ENCODE assay signal across 10 cellular contexts in the genomic region with DNA sequence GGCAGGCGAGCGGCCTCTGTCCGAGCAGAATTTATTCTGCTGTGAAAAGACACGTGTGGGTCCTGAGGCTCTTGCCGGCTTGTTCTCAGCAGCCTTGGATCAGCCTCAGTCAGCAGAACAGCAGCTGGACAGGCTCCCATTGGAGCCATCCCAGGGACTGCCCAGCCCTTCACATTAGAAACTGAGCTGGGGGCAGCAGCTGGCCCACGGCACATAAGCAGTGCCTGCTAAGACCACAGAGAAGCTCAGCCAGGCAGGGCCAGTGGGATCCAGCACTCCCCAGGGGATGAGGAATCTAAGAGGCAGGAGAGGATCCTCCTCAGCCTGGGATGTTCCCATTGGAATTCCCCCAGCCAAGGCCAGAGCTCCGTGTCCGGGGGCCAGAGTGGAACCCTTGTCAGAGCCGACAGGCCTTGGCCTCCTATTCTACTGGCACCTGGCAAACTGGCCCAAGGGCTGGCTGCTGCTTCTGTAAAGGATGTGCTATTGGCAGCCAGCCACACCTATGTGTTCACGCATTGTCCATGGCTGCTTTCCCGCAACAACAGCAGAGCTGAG. TPM values are rescaled to one million over a fixed set of nuclear protein-coding genes. Genes with fewer than 3 reads are reported as not detected.
DNase-seq lines count a peak whose midpoint lies in the region; ATAC-seq and TF ChIP-seq lines count a peak whose summit lies in the region.
"Had no signal": no experiment of that assay in that cellular context is flagged by ENCODE, and none has a peak within 500 bp of the region (broad histone marks: within the 10 kb centered on the region; RNA-seq: fewer than 3 reads in every experiment).

No MANE protein-coding gene starts in this region.

- H3K4me3 ChIP-seq in dorsolateral prefrontal cortex: peak overlapping the region in 17 of 59 donors; percentile 0 to 37 (median 14)
- H3K4me3 ChIP-seq in stomach: no peak overlapping the region
- H3K4me3 ChIP-seq: tibial artery had no signal

- H3K27me3 ChIP-seq in dorsolateral prefrontal cortex (no peaks in the 10 kb centered on the region), stomach (no peaks in the 10 kb centered on the region)

- intact Hi-C loops in dorsolateral prefrontal cortex (cut with DNase I): no loop called here
- intact Hi-C loops in stomach (cut with DNase I; ENCODE audit: low total_unique reads): no loop called here

- ATAC-seq in HG03135 (IDR thresholded peaks at IDR 0.05; ENCODE audit: unreplicated experiment): no peak
- ATAC-seq: natural killer cell treated with Interleukin-12 subunit alpha and Interleukin-12 subunit beta and Interleukin-15 and Interleukin-18, amount 100 ng/mL, for 72 hours had no signal

- WGBS in stomach, 5 donors: 56 to 78% (median 64%) methylated on average over 8 to 11 of the region's 11 CpGs

- peak; percentile 30 for DNase-seq in EH (ENCODE audit: low read depth)
- peak; percentile 75 to 94 for DNase-seq in NCI-H524 (lab: John Stamatoyannopoulos, UW)
- DNase-seq in dorsolateral prefrontal cortex: peak in 9 of 10 donors; percentile 55 to 82 (median 74)
- DNase-seq in occipital lobe (lab: John Stamatoyannopoulos, UW): peak; percentile 63
- no peak for DNase-seq in stomach
- DNase-seq in cortex of kidney (lab: John Stamatoyannopoulos, UW): no peak
- DNase-seq in activated naive CD4-positive, alpha-beta T cell treated with Interleukin-2 at 50 U/mL for 16 hours: no peak
- DNase-seq: tibial artery had no signal

- no peak for TF ChIP-seq CTCF in dorsolateral prefrontal cortex (IDR thresholded peaks at IDR 0.05 in 54 of 56, conservative IDR thresholded peaks at IDR 0.05 in 2 of 56; ENCODE audit: low read depth in 1 of 56, partially characterized antibody in 56 of 56)
- TF ChIP-seq CTCF in stomach (IDR thresholded peaks at IDR 0.05): no peak

- no peak for TF ChIP-seq POLR2A in stomach (IDR thresholded peaks at IDR 0.05)

- no peaks in the 10 kb centered on the region for H3K36me3 ChIP-seq in stomach
- H3K36me3 ChIP-seq: tibial artery had no signal

- peak overlapping the region in 57 of 59 donors; percentile 4 to 97 (median 82) for H3K27ac ChIP-seq in dorsolateral prefrontal cortex
- no peak overlapping the region for H3K27ac ChIP-seq in stomach
- H3K27ac ChIP-seq: tibial artery had no signal

- TF ChIP-seq EP300 in stomach (IDR thresholded peaks at IDR 0.05): no peak

- H3K4me1 ChIP-seq in stomach: peaks cover 0 to 16% (median 13%) of the 10 kb centered on the region in 4 donors

- no peaks in the 10 kb centered on the region for H3K9me3 ChIP-seq in stomach
- H3K9me3 ChIP-seq: tibial artery had no signal

RNA-seq across cellular contexts. Expression of gene RTN4R, which starts 18.2 kb away (rescaled TPM):
- total RNA-seq in dorsolateral prefrontal cortex (10 to 100 TPM; 14.5 to 68.2 (median 38.9) TPM), occipital lobe (9.5 TPM), stomach (1 to 10 TPM in 1 of 5 donors, under 1 TPM in 1, not detected in 3; 0.92 to 1.7 TPM)
- 1 to 10 TPM; 1.4 to 2.2 (median 2.0) TPM for polyA plus RNA-seq in stomach

Comparison
In these comparisons a context has a peak if more than half of its experiments do, and no peak if none do; other contexts are left out.
1. DNase-seq: peak in EH (single experiment), NCI-H524 (2 of 2), dorsolateral prefrontal cortex (9 of 10) and occipital lobe (single experiment); none in stomach (single experiment), cortex of kidney (single experiment) and activated naive CD4-positive, alpha-beta T cell treated with Interleukin-2 at 50 U/mL for 16 hours (single experiment).
2. H3K27ac ChIP-seq: peak in dorsolateral prefrontal cortex (57 of 59); none in stomach (0 of 5).